In genomic region chr17:57370051-57370581, GRCh38 we compare ENCODE assay signal across 9 cellular contexts.
DNase-seq lines count a peak whose midpoint lies in the region; ATAC-seq, FAIRE-seq and TF ChIP-seq lines count a peak whose summit lies in the region.
"Had no signal": no experiment of that assay in that cellular context is flagged by ENCODE, and none has a peak within 500 bp of the region (broad histone marks: within the 10 kb centered on the region; RNA-seq: fewer than 3 reads in every experiment).

No MANE protein-coding gene starts in this region.

- peak; percentile 31 to 67 for TF ChIP-seq RAD21 in A549 (conservative IDR thresholded peaks at IDR 0.05 in 1 of 2, IDR thresholded peaks at IDR 0.05 in 1 of 2)

- POLR2A ChIA-PET in A549 (lab: Yijun Ruan, JAX) = no interaction called here

- no peaks in the 10 kb centered on the region for H3K27me3 ChIP-seq in right atrium auricular region

- CTCF ChIA-PET in A549 (lab: Yijun Ruan, JAX) = interaction anchor here (0.9 to 6.0 kb wide), 5 partner anchors 9 to 413 kb away, joined by 3 to 33 read pairs (median 4); no protein-coding TSS in a partner anchor

- H3K4me3 ChIP-seq in A549 (no peak overlapping the region), right atrium auricular region (no peak overlapping the region), mucosa of descending colon (no peak overlapping the region)

- WGBS in A549 (ENCODE audit: missing lambda C conversion rate) = 2% methylated on average over 6 of the region's 6 CpGs

- peaks cover 21% of the 10 kb centered on the region for H3K9me3 ChIP-seq in A549
- H3K9me3 ChIP-seq in right atrium auricular region = peaks cover 0 to 10% of the 10 kb centered on the region in 2 donors
- peaks cover 5% of the 10 kb centered on the region for H3K9me3 ChIP-seq in mucosa of descending colon

- DNase-seq in A549 (ENCODE audit: low read depth in 1 of 2, low spot score in 1 of 2) (peak; percentile 81 to 91), NCI-H526 treated with DMSO at 0.1 percent for 48 hours (lab: John Stamatoyannopoulos, UW) (peak; percentile 25), right atrium auricular region (ENCODE audit: low spot score) (no peak), iPS-NIHi7 (ENCODE audit: extremely low spot score) (no peak), mucosa of descending colon (no peak), T-helper 2 cell (no peak)

- no peaks in the 10 kb centered on the region for H3K36me3 ChIP-seq in right atrium auricular region
- no peaks in the 10 kb centered on the region for H3K36me3 ChIP-seq in mucosa of descending colon (ENCODE audit: low read depth)

- TF ChIP-seq CTCF in A549 (IDR thresholded peaks at IDR 0.05) = no peak
- no peak for TF ChIP-seq CTCF in right atrium auricular region (IDR thresholded peaks at IDR 0.05)
- TF ChIP-seq CTCF in mucosa of descending colon (IDR thresholded peaks at IDR 0.05) = no peak

- peak overlapping the region; percentile 88 to 91 for H3K27ac ChIP-seq in A549
- H3K27ac ChIP-seq in right atrium auricular region = peak overlapping the region; percentile 11 to 30

- H3K4me1 ChIP-seq in A549 (peaks cover 80% of the 10 kb centered on the region), right atrium auricular region (peaks cover 0 to 52% of the 10 kb centered on the region in 2 donors), mucosa of descending colon (ENCODE audit: low read depth) (peaks cover 4% of the 10 kb centered on the region)

- ATAC-seq in A549 (peak; percentile 82 to 83), GM19463 (IDR thresholded peaks at IDR 0.05; ENCODE audit: unreplicated experiment) (peak; percentile 59), HG03439 (IDR thresholded peaks at IDR 0.05; ENCODE audit: unreplicated experiment) (no peak), mucosa of descending colon (no peak)

- intact Hi-C loops in mucosa of descending colon (cut with DNase I, micrococcal nuclease) = no loop called here

- FAIRE-seq in A549 (lab: Jason Lieb, UNC) = peak; percentile 84
- FAIRE-seq: G401.6 had no signal

- H3K4me2 ChIP-seq in A549 = peak overlapping the region; percentile 71

- peak; percentile 92 to 93; a peak in 3 of 5 replicates for TF ChIP-seq EP300 in A549 (IDR thresholded peaks at IDR 0.05)

- TF ChIP-seq POLR2A in A549 (IDR thresholded peaks at IDR 0.05; ENCODE audit: low read length) = no peak

TF ChIP-seq in A549, 52 proteins besides CTCF, POLR2A, EP300 and RAD21:
- peak; percentile 93 to 95; a peak in 4 of 5 replicates for TF ChIP-seq JUN (IDR thresholded peaks at IDR 0.05)
- peak; percentile 95 for TF ChIP-seq BCL3 (IDR thresholded peaks at IDR 0.05)
- TF ChIP-seq NFE2L2 (conservative IDR thresholded peaks at IDR 0.05; ENCODE audit: low read length) = 0 out of 2 replicates have a peak, but pooled peaks have one; percentile 16
- no peak for TF ChIP-seq EHMT2 (IDR thresholded peaks at IDR 0.05; ENCODE audit: low read depth)
- TF ChIP-seq, protein P1, sequence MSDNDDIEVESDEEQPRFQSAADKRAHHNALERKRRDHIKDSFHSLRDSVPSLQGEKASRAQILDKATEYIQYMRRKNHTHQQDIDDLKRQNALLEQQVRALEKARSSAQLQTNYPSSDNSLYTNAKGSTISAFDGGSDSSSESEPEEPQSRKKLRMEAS (IDR thresholded peaks at IDR 0.05) = peak; percentile 48; the same call in 1 of the 2 replicates
- no peak for TF ChIP-seq KDM5A (IDR thresholded peaks at IDR 0.05)
- no peak for TF ChIP-seq MYC (IDR thresholded peaks at IDR 0.05; ENCODE audit: borderline replicate concordance, low read length)
- peak; percentile 94 for TF ChIP-seq GATA3 (IDR thresholded peaks at IDR 0.05; ENCODE audit: borderline replicate concordance)
- TF ChIP-seq RARB (CRISPR knock-in tag; IDR thresholded peaks at IDR 0.05) = no peak; the same call in 1 of the 2 replicates
- peak; percentile 67 for TF ChIP-seq FOSL2 (IDR thresholded peaks at IDR 0.05)
- peak; percentile 90 for TF ChIP-seq FOSL2 (CRISPR knock-in tag; IDR thresholded peaks at IDR 0.05)
- no peak for TF ChIP-seq ZSCAN20 (CRISPR knock-in tag; IDR thresholded peaks at IDR 0.05)
- TF ChIP-seq SMC3 (IDR thresholded peaks at IDR 0.05) = peak; percentile 62
- peak; percentile 86 for TF ChIP-seq JUNB (IDR thresholded peaks at IDR 0.05)
- TF ChIP-seq MAFK (IDR thresholded peaks at IDR 0.05; ENCODE audit: partially characterized antibody) = peak; percentile 89
- TF ChIP-seq TFCP2L1 (CRISPR knock-in tag; IDR thresholded peaks at IDR 0.05) = no peak
- TF ChIP-seq CHD4 (IDR thresholded peaks at IDR 0.05; ENCODE audit: borderline replicate concordance) = no peak; the same call in 1 of the 2 replicates
- TF ChIP-seq, protein P2, sequence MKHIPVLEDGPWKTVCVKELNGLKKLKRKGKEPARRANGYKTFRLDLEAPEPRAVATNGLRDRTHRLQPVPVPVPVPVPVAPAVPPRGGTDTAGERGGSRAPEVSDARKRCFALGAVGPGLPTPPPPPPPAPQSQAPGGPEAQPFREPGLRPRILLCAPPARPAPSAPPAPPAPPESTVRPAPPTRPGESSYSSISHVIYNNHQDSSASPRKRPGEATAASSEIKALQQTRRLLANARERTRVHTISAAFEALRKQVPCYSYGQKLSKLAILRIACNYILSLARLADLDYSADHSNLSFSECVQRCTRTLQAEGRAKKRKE (CRISPR knock-in tag; IDR thresholded peaks at IDR 0.05; ENCODE audit: low read depth) = peak; percentile 39; the same call in 1 of the 2 replicates
- peak; percentile 93 for TF ChIP-seq HES2 (IDR thresholded peaks at IDR 0.05)
- TF ChIP-seq CEBPB (IDR thresholded peaks at IDR 0.05) = peak; percentile 99

Comparison
In these comparisons a context has a peak if more than half of its experiments do, and no peak if none do; other contexts are left out.
1. ATAC-seq: peak in A549 (2 of 2) and GM19463 (single experiment); none in HG03439 (single experiment) and mucosa of descending colon (single experiment).
2. DNase-seq: peak in A549 (2 of 2) and NCI-H526 treated with DMSO at 0.1 percent for 48 hours (single experiment); none in right atrium auricular region (single experiment), iPS-NIHi7 (single experiment), mucosa of descending colon (0 of 3) and T-helper 2 cell (0 of 5).